ENCODE assay signal across 10 cellular contexts in genomic region chr10:22805304-22805703, GRCh38.
DNase-seq lines count a peak whose midpoint lies in the region; ATAC-seq and TF ChIP-seq lines count a peak whose summit lies in the region.
"Had no signal": no experiment of that assay in that cellular context is flagged by ENCODE, and none has a peak within 500 bp of the region (broad histone marks: within the 10 kb centered on the region; RNA-seq: fewer than 3 reads in every experiment).

No MANE protein-coding gene starts in this region.

- H3K4me3 ChIP-seq in BE2C (ENCODE audit: low read depth, low read length) (0 out of 2 replicates have a peak overlapping the region, but pooled peaks have one; percentile 1), adipocyte (ENCODE audit: low read length) (peak overlapping the region; percentile 22), upper lobe of left lung (no peak overlapping the region)

- no peak overlapping the region for H3K9ac ChIP-seq in adipocyte (ENCODE audit: low read length)

- ATAC-seq in stimulated activated memory B cell treated with anti-CD40 and anti-IgM and Interleukin-4, amounts not matched to agents 10 μg/mL and 1 μg/mL and 100 μg/mL, for 72 hours = no peak
- ATAC-seq in GM21619 (IDR thresholded peaks at IDR 0.05; ENCODE audit: unreplicated experiment) (no peak), upper lobe of left lung (ENCODE audit: low FRiP score in 2 of 2) (no peak)

- H3K27me3 ChIP-seq in BE2C = no peaks in the 10 kb centered on the region
- H3K27me3 ChIP-seq in adipocyte (replicated peaks; ENCODE audit: control insufficient read depth, insufficient read depth, low read length) = no peaks in the 10 kb centered on the region
- no peaks in the 10 kb centered on the region for H3K27me3 ChIP-seq in upper lobe of left lung
- H3K27me3 ChIP-seq: neutrophil had no signal

- H3K4me3 Mint-ChIP-seq in stimulated activated memory B cell treated with anti-CD40 and anti-IgM and Interleukin-4, amounts not matched to agents 10 μg/mL and 1 μg/mL and 100 μg/mL, for 72 hours = no peak overlapping the region

- TF ChIP-seq CTCF in BE2C (IDR thresholded peaks at IDR 0.05; ENCODE audit: low read depth, low read length) = no peak
- TF ChIP-seq CTCF in upper lobe of left lung (IDR thresholded peaks at IDR 0.05) = no peak

- H3K27ac Mint-ChIP-seq in stimulated activated memory B cell treated with anti-CD40 and anti-IgM and Interleukin-4, amounts not matched to agents 10 μg/mL and 1 μg/mL and 100 μg/mL, for 72 hours = no peak overlapping the region

- no peaks in the 10 kb centered on the region for H3K36me3 Mint-ChIP-seq in stimulated activated memory B cell treated with anti-CD40 and anti-IgM and Interleukin-4, amounts not matched to agents 10 μg/mL and 1 μg/mL and 100 μg/mL, for 72 hours

- peaks cover 11% of the 10 kb centered on the region for H3K27me3 Mint-ChIP-seq in stimulated activated memory B cell treated with anti-CD40 and anti-IgM and Interleukin-4, amounts not matched to agents 10 μg/mL and 1 μg/mL and 100 μg/mL, for 72 hours

- H3K27ac ChIP-seq in upper lobe of left lung = no peak overlapping the region
- H3K27ac ChIP-seq: neutrophil had no signal

- DNase-seq in BE2C = peak; percentile 77
- DNase-seq in NCI-H1417 (lab: John Stamatoyannopoulos, UW) = peak; percentile 77 to 95 (median 77)
- DNase-seq in adipocyte (ENCODE audit: low read depth) = peak; percentile 81
- DNase-seq in kidney tubule cell (ENCODE audit: low spot score) = peak; percentile 74
- no peak for DNase-seq in upper lobe of left lung
- no peak for DNase-seq in SKM-1 (lab: John Stamatoyannopoulos, UW; ENCODE audit: unreplicated experiment)
- DNase-seq: T1000 had no signal

- H3K4me1 Mint-ChIP-seq in stimulated activated memory B cell treated with anti-CD40 and anti-IgM and Interleukin-4, amounts not matched to agents 10 μg/mL and 1 μg/mL and 100 μg/mL, for 72 hours = no peaks in the 10 kb centered on the region

- H3K9me3 ChIP-seq in BE2C (no peaks in the 10 kb centered on the region), adipocyte (ENCODE audit: control insufficient read depth, low read length) (no peaks in the 10 kb centered on the region), upper lobe of left lung (no peaks in the 10 kb centered on the region)
- H3K9me3 ChIP-seq: neutrophil had no signal

- H3K9me3 Mint-ChIP-seq in stimulated activated memory B cell treated with anti-CD40 and anti-IgM and Interleukin-4, amounts not matched to agents 10 μg/mL and 1 μg/mL and 100 μg/mL, for 72 hours = no peaks in the 10 kb centered on the region

- no peak for TF ChIP-seq POLR2A in upper lobe of left lung (IDR thresholded peaks at IDR 0.05)

- TF ChIP-seq EP300 in upper lobe of left lung (IDR thresholded peaks at IDR 0.05) = no peak

- WGBS in upper lobe of left lung, 2 donors = 37 to 46% methylated on average over 4 of the region's 4 CpGs

- H3K36me3 ChIP-seq in BE2C = no peaks in the 10 kb centered on the region
- H3K36me3 ChIP-seq in adipocyte (ENCODE audit: control insufficient read depth, insufficient read depth, low read length, severe bottlenecking) = no peaks in the 10 kb centered on the region
- no peaks in the 10 kb centered on the region for H3K36me3 ChIP-seq in upper lobe of left lung
- H3K36me3 ChIP-seq: neutrophil had no signal

- H3K4me1 ChIP-seq in BE2C = peaks cover 8% of the 10 kb centered on the region
- H3K4me1 ChIP-seq in adipocyte (ENCODE audit: control insufficient read depth, insufficient read depth, low read length) = peaks cover 35% of the 10 kb centered on the region
- peaks cover 9 to 11% (median 10%) of the 10 kb centered on the region in 4 donors for H3K4me1 ChIP-seq in upper lobe of left lung

Comparison
In these comparisons a context has a peak if more than half of its experiments do, and no peak if none do; other contexts are left out.
1. DNase-seq: peak in BE2C (single experiment), NCI-H1417 (3 of 3), adipocyte (single experiment) and kidney tubule cell (single experiment); none in upper lobe of left lung (0 of 2) and SKM-1 (single experiment).
2. H3K4me3 ChIP-seq: peak in BE2C (single experiment) and adipocyte (single experiment); none in upper lobe of left lung (0 of 4).